In genomic region chr1:17017435-17017834, GRCh38 we compare ENCODE assay signal across 2 cellular contexts.
TF ChIP-seq lines count a peak whose summit lies in the region.

No MANE protein-coding gene starts in this region.

TF ChIP-seq in HEK293, 187 proteins besides CTCF, POLR2A, EP300 and RAD21:
- TF ChIP-seq ZNF121 (tag by site-specific recombination; IDR thresholded peaks at IDR 0.05) = peak; percentile 77
- TF ChIP-seq ZBTB26 (tag by site-specific recombination; optimal IDR thresholded peaks at IDR 0.05) = no peak

TF ChIP-seq in K562, 482 proteins besides CTCF, POLR2A, EP300 and RAD21:
- peak; percentile 52 for TF ChIP-seq RBM25 (IDR thresholded peaks at IDR 0.05; ENCODE audit: low read depth, low read length, severe bottlenecking)
- peak; percentile 96 for TF ChIP-seq ZNF121 (CRISPR knock-in tag; conservative IDR thresholded peaks at IDR 0.05)
- peak; percentile 61; the same call in 1 of the 2 replicates for TF ChIP-seq POLR2AphosphoS2 (IDR thresholded peaks at IDR 0.05; ENCODE audit: low read length)
- TF ChIP-seq NR3C1 (CRISPR knock-in tag; IDR thresholded peaks at IDR 0.05) = no peak
